In the genomic region with DNA sequence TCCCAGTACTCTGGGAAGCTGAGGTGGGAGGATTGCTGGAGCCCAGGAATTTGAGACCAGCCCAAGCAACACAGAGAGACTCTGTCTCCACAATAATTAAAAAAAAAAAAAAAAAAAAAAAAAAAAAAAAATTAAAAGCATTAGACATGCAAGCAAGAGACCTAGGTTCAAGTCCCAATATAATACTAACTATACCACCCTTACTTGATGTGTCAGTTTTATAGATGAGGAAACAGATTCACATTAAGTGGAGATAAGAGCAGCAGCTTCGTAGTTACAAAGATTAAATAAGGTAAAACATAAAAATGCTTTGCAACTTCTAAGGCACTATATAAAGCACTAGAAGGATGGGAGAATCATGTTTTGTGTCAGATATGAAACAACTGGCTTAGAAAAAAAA, we compare ENCODE assay signal across 18 cellular contexts.
"Had no signal": no experiment of that assay in that cellular context is flagged by ENCODE, and none has a peak within 500 bp of the region (broad histone marks: within the 10 kb centered on the region; RNA-seq: fewer than 3 reads in every experiment).

No MANE protein-coding gene starts in this region.

- H3K27ac ChIP-seq: SK-N-MC, thoracic aorta, upper lobe of right lung had no signal

- H3K4me3 ChIP-seq: adrenal gland, esophagus squamous epithelium, SK-N-MC, spleen, thoracic aorta, upper lobe of right lung had no signal

- H3K27me3 Mint-ChIP-seq: activated CD4-positive, alpha-beta memory T cell treated with anti-CD3 and anti-CD28 coated beads for 36 hours; effector memory CD8-positive, alpha-beta T cell; naive thymus-derived CD8-positive, alpha-beta T cell; stimulated activated memory B cell treated with anti-CD40 and anti-IgM and Interleukin-4, amounts not matched to agents 10 μg/mL and 1 μg/mL and 100 μg/mL, for 72 hours had no signal

- H3K9me3 Mint-ChIP-seq: effector memory CD8-positive, alpha-beta T cell had no signal

- H3K36me3 ChIP-seq: adrenal gland, thoracic aorta, upper lobe of right lung had no signal

- H3K4me3 Mint-ChIP-seq: activated CD4-positive, alpha-beta memory T cell treated with anti-CD3 and anti-CD28 coated beads for 36 hours; stimulated activated memory B cell treated with anti-CD40 and anti-IgM and Interleukin-4, amounts not matched to agents 10 μg/mL and 1 μg/mL and 100 μg/mL, for 72 hours; WTC11 had no signal

- ATAC-seq: effector memory CD8-positive, alpha-beta T cell; left ventricle myocardium superior; naive thymus-derived CD8-positive, alpha-beta T cell; stimulated activated memory B cell treated with anti-CD40 and anti-IgM and Interleukin-4, amounts not matched to agents 10 μg/mL and 1 μg/mL and 100 μg/mL, for 72 hours; upper lobe of right lung; WTC11 had no signal

- H3K27me3 ChIP-seq: adrenal gland, esophagus squamous epithelium, spleen, upper lobe of right lung had no signal

- DNase-seq: activated CD4-positive, alpha-beta memory T cell treated with anti-CD3 and anti-CD28 coated beads for 36 hours; activated CD4-positive, alpha-beta T cell treated with anti-CD3 and anti-CD28 coated beads for 4 hours; activated naive CD4-positive, alpha-beta T cell; dermis blood vessel endothelial cell; effector memory CD8-positive, alpha-beta T cell; esophagus squamous epithelium; hypothalamus; islet precursor cell; left ventricle myocardium superior; naive thymus-derived CD8-positive, alpha-beta T cell; spleen; stimulated activated CD4-positive, alpha-beta T cell treated with anti-CD3 and anti-CD28 coated beads, Interleukin-4, amount 100 ng/mL, for 4 hours; upper lobe of right lung had no signal

- H3K27ac Mint-ChIP-seq: activated CD4-positive, alpha-beta memory T cell treated with anti-CD3 and anti-CD28 coated beads for 36 hours; effector memory CD8-positive, alpha-beta T cell; stimulated activated memory B cell treated with anti-CD40 and anti-IgM and Interleukin-4, amounts not matched to agents 10 μg/mL and 1 μg/mL and 100 μg/mL, for 72 hours; WTC11 had no signal
